Comparison of ENCODE assay signal across 2 cellular contexts in genomic region chr14:35124127-35124526, GRCh38.
TF ChIP-seq lines count a peak whose summit lies in the region.

No MANE protein-coding gene starts in this region.

TF ChIP-seq in SK-N-SH, 30 proteins besides CTCF, POLR2A, EP300 and RAD21:
- TF ChIP-seq NFIC (IDR thresholded peaks at IDR 0.05; ENCODE audit: borderline replicate concordance) (no peak), NRF1 (IDR thresholded peaks at IDR 0.05; ENCODE audit: low read depth, low read length) (no peak), MEF2A (IDR thresholded peaks at IDR 0.05; ENCODE audit: borderline replicate concordance, low read depth) (no peak), MAX (IDR thresholded peaks at IDR 0.05; ENCODE audit: low read depth) (no peak)

TF ChIP-seq in SK-N-SH treated with all-trans-retinoic acid at 6 μM for 48 hours, 23 proteins besides CTCF, POLR2A, EP300 and RAD21:
- TF ChIP-seq PPARA (CRISPR knock-in tag; IDR thresholded peaks at IDR 0.05; ENCODE audit: borderline replicate concordance), result no peak
- no peak for TF ChIP-seq OSR1 (CRISPR knock-in tag; IDR thresholded peaks at IDR 0.05)
- no peak for TF ChIP-seq ZNF8 (CRISPR knock-in tag; IDR thresholded peaks at IDR 0.05)
